17 cellular contexts compared by ENCODE assay signal in the genomic region with DNA sequence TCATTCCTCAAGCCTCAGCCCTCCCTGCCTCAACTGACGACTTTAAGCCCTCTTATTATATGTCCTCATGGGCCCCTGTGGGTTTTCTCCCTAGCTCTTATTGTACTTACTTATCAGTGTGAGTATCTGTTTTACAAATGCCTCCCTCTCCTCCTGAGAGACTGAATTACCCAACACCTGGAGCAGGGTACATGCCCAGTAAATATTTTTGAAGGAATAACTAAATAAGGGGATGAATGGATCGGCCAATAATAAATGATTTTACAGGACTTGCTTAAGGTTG.
"Had no signal": no experiment of that assay in that cellular context is flagged by ENCODE, and none has a peak within 500 bp of the region (broad histone marks: within the 10 kb centered on the region; RNA-seq: fewer than 3 reads in every experiment).

No MANE protein-coding gene starts in this region.

- H3K27me3 ChIP-seq: gastrocnemius medialis, right atrium auricular region, transverse colon had no signal

- H3K27ac Mint-ChIP-seq: activated CD8-positive, alpha-beta memory T cell treated with anti-CD3 and anti-CD28 coated beads, Interleukin-2, amount 10 ng/mL, durations not matched to agents 7 days and 5 days; activated CD8-positive, alpha-beta T cell treated with anti-CD3 and anti-CD28 coated beads for 36 hours; activated naive CD4-positive, alpha-beta T cell treated with anti-CD3 and anti-CD28 coated beads, Interleukin-2, amount 50 U/mL, for 24 hours; mesothelial cell of epicardium; natural killer cell treated with Interleukin-12 subunit alpha and Interleukin-12 subunit beta and Interleukin-15 and Interleukin-18, amount 100 ng/mL, for 72 hours; progenitor cell of endocrine pancreas had no signal

- H3K9me3 ChIP-seq: gastrocnemius medialis, left ventricle myocardium inferior, right atrium auricular region, transverse colon had no signal

- H3K9me3 Mint-ChIP-seq: activated CD8-positive, alpha-beta T cell treated with anti-CD3 and anti-CD28 coated beads for 36 hours; activated naive CD4-positive, alpha-beta T cell treated with anti-CD3 and anti-CD28 coated beads, Interleukin-2, amount 50 U/mL, for 24 hours; natural killer cell treated with Interleukin-12 subunit alpha and Interleukin-12 subunit beta and Interleukin-15 and Interleukin-18, amount 100 ng/mL, for 72 hours had no signal

- H3K36me3 Mint-ChIP-seq: activated CD8-positive, alpha-beta memory T cell treated with anti-CD3 and anti-CD28 coated beads, Interleukin-2, amount 10 ng/mL, durations not matched to agents 7 days and 5 days; activated naive CD4-positive, alpha-beta T cell treated with anti-CD3 and anti-CD28 coated beads, Interleukin-2, amount 50 U/mL, for 24 hours; mesothelial cell of epicardium; natural killer cell treated with Interleukin-12 subunit alpha and Interleukin-12 subunit beta and Interleukin-15 and Interleukin-18, amount 100 ng/mL, for 72 hours had no signal

- DNase-seq: activated CD4-positive, alpha-beta T cell treated with anti-CD3 and anti-CD28 coated beads for 48 hours; activated CD8-positive, alpha-beta memory T cell treated with anti-CD3 and anti-CD28 coated beads, Interleukin-2, amount 10 ng/mL, durations not matched to agents 7 days and 5 days; activated CD8-positive, alpha-beta T cell treated with anti-CD3 and anti-CD28 coated beads for 36 hours; activated gamma-delta T cell treated with Interleukin-2 at 50 U/mL for 16 hours; central memory CD4-positive, alpha-beta T cell; effector memory CD4-positive, alpha-beta T cell; gastrocnemius medialis; left ventricle myocardium inferior; stimulated activated CD4-positive, alpha-beta T cell treated with anti-CD3 and anti-CD28 coated beads, Interleukin-4, amount 100 ng/mL, for 24 hours; stimulated activated naive CD4-positive, alpha-beta T cell treated with Interleukin-2 at 50 U/mL for 16 hours; transverse colon had no signal

- H3K4me1 Mint-ChIP-seq: activated CD8-positive, alpha-beta memory T cell treated with anti-CD3 and anti-CD28 coated beads, Interleukin-2, amount 10 ng/mL, durations not matched to agents 7 days and 5 days; activated naive CD4-positive, alpha-beta T cell treated with anti-CD3 and anti-CD28 coated beads, Interleukin-2, amount 50 U/mL, for 24 hours had no signal

- H3K4me1 ChIP-seq: gastrocnemius medialis, transverse colon had no signal

- H3K27ac ChIP-seq: gastrocnemius medialis, left ventricle myocardium inferior, right atrium auricular region, transverse colon had no signal

- H3K4me3 Mint-ChIP-seq: activated CD8-positive, alpha-beta memory T cell treated with anti-CD3 and anti-CD28 coated beads, Interleukin-2, amount 10 ng/mL, durations not matched to agents 7 days and 5 days; activated CD8-positive, alpha-beta T cell treated with anti-CD3 and anti-CD28 coated beads for 36 hours; activated naive CD4-positive, alpha-beta T cell treated with anti-CD3 and anti-CD28 coated beads, Interleukin-2, amount 50 U/mL, for 24 hours; mesothelial cell of epicardium; natural killer cell treated with Interleukin-12 subunit alpha and Interleukin-12 subunit beta and Interleukin-15 and Interleukin-18, amount 100 ng/mL, for 72 hours had no signal

- H3K4me3 ChIP-seq: gastrocnemius medialis, left ventricle myocardium inferior, right atrium auricular region, transverse colon had no signal

- ATAC-seq: activated CD8-positive, alpha-beta memory T cell treated with anti-CD3 and anti-CD28 coated beads, Interleukin-2, amount 10 ng/mL, durations not matched to agents 7 days and 5 days; activated CD8-positive, alpha-beta T cell treated with anti-CD3 and anti-CD28 coated beads for 36 hours; esophagus mucosa; gastrocnemius medialis; natural killer cell treated with Interleukin-12 subunit alpha and Interleukin-12 subunit beta and Interleukin-15 and Interleukin-18, amount 100 ng/mL, for 72 hours had no signal

- H3K36me3 ChIP-seq: gastrocnemius medialis, left ventricle myocardium inferior, right atrium auricular region, transverse colon had no signal
